In the genomic region with DNA sequence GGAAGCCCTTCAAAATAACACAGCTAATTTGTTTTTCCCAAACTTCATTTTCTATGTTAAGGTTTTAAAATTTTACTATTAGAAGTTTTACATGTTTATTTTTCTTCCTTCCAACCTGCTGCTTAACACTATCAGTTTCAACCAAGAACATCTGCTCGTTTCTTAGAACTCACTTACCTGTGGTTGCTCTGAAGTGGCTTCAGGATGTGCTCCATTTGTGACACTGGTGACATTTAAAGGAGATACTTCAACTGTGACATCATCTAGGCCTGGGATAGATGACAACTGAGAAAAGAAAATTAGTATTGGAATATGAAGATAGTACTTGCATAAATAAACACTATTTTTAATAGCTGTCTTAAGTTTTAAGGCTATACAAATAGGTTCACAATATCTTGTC, we compare ENCODE assay signal across 10 cellular contexts. TPM values are rescaled to one million over a fixed set of nuclear protein-coding genes. Genes with fewer than 3 reads are reported as not detected.
DNase-seq lines count a peak whose midpoint lies in the region; ATAC-seq, FAIRE-seq and TF ChIP-seq lines count a peak whose summit lies in the region.
"Had no signal": no experiment of that assay in that cellular context is flagged by ENCODE, and none has a peak within 500 bp of the region (broad histone marks: within the 10 kb centered on the region; RNA-seq: fewer than 3 reads in every experiment).

No MANE protein-coding gene starts in this region.

- peaks cover 0 to 21% (median 0%) of the 10 kb centered on the region in 3 donors for H3K36me3 ChIP-seq in pancreas
- H3K36me3 ChIP-seq in gastroesophageal sphincter = peaks cover 0 to 88% of the 10 kb centered on the region in 2 donors

- no peak for TF ChIP-seq CTCF in pancreas (IDR thresholded peaks at IDR 0.05)
- TF ChIP-seq CTCF in natural killer cell (IDR thresholded peaks at IDR 0.05) = no peak
- no peak for TF ChIP-seq CTCF in gastroesophageal sphincter (IDR thresholded peaks at IDR 0.05)

- peak overlapping the region; percentile 68 for H3K4me3 Mint-ChIP-seq in T-helper 1 cell treated with Interleukin-12 subunit alpha and Interleukin-12 subunit beta and Interleukin-4 antibody, amounts not matched to agents 30 μg/mL and 1 μg/mL, for 36 hours
- H3K4me3 Mint-ChIP-seq in natural killer cell = no peak overlapping the region
- H3K4me3 Mint-ChIP-seq: central memory CD8-positive, alpha-beta T cell had no signal

- DNase-seq in GM12891 (ENCODE audit: insufficient read length, low spot score) (no peak), pancreas (no peak), natural killer cell (no peak), substantia nigra (lab: John Stamatoyannopoulos, UW) (no peak)
- DNase-seq: NCI-H1092 treated with DMSO at 0.1 percent for 48 hours had no signal

- no peaks in the 10 kb centered on the region for H3K9me3 Mint-ChIP-seq in T-helper 1 cell treated with Interleukin-12 subunit alpha and Interleukin-12 subunit beta and Interleukin-4 antibody, amounts not matched to agents 30 μg/mL and 1 μg/mL, for 36 hours
- no peaks in the 10 kb centered on the region for H3K9me3 Mint-ChIP-seq in natural killer cell
- H3K9me3 Mint-ChIP-seq: central memory CD8-positive, alpha-beta T cell had no signal

- H3K36me3 Mint-ChIP-seq in T-helper 1 cell treated with Interleukin-12 subunit alpha and Interleukin-12 subunit beta and Interleukin-4 antibody, amounts not matched to agents 30 μg/mL and 1 μg/mL, for 36 hours (ENCODE audit: low read depth) = peaks cover 18% of the 10 kb centered on the region
- H3K36me3 Mint-ChIP-seq in natural killer cell = no peaks in the 10 kb centered on the region

- H3K4me3 ChIP-seq in pancreas (no peak overlapping the region), gastroesophageal sphincter (no peak overlapping the region)

- intact Hi-C loops in pancreas (cut with DNase I) (no loop called here), natural killer cell (cut with micrococcal nuclease) (no loop called here)

- TF ChIP-seq POLR2A in GM12891 (IDR thresholded peaks at IDR 0.05; ENCODE audit: low read depth, low read length) = no peak
- no peak for TF ChIP-seq POLR2A in gastroesophageal sphincter (IDR thresholded peaks at IDR 0.05)

- 86 to 87% methylated on average over 1 of the region's 1 CpG for WGBS in pancreas, 2 donors
- 89 to 100% methylated on average over 1 of the region's 1 CpG for WGBS in gastroesophageal sphincter (ENCODE audit: low coverage in 1 of 2), 2 donors

- peak; percentile 84 for ATAC-seq in GM19324 (IDR thresholded peaks at IDR 0.05; ENCODE audit: low FRiP score, unreplicated experiment)
- peak; percentile 95 for ATAC-seq in HG02870 (IDR thresholded peaks at IDR 0.05; ENCODE audit: unreplicated experiment)
- no peak for ATAC-seq in pancreas
- ATAC-seq in natural killer cell = no peak
- no peak for ATAC-seq in gastroesophageal sphincter

- no peaks in the 10 kb centered on the region for H3K4me1 ChIP-seq in pancreas
- H3K4me1 ChIP-seq in gastroesophageal sphincter = no peaks in the 10 kb centered on the region

- H3K4me1 Mint-ChIP-seq in T-helper 1 cell treated with Interleukin-12 subunit alpha and Interleukin-12 subunit beta and Interleukin-4 antibody, amounts not matched to agents 30 μg/mL and 1 μg/mL, for 36 hours (ENCODE audit: low read depth) = peaks cover 14% of the 10 kb centered on the region
- no peaks in the 10 kb centered on the region for H3K4me1 Mint-ChIP-seq in natural killer cell
- H3K4me1 Mint-ChIP-seq: central memory CD8-positive, alpha-beta T cell had no signal

- FAIRE-seq in GM12891 (lab: Jason Lieb, UNC) (peak; percentile 74), pancreas (lab: Jason Lieb, UNC) (no peak)

- H3K9me3 ChIP-seq in pancreas (no peaks in the 10 kb centered on the region), gastroesophageal sphincter (no peaks in the 10 kb centered on the region)

- no peak for TF ChIP-seq EP300 in gastroesophageal sphincter (IDR thresholded peaks at IDR 0.05)

- no peaks in the 10 kb centered on the region for H3K27me3 Mint-ChIP-seq in T-helper 1 cell treated with Interleukin-12 subunit alpha and Interleukin-12 subunit beta and Interleukin-4 antibody, amounts not matched to agents 30 μg/mL and 1 μg/mL, for 36 hours (ENCODE audit: low read depth)
- no peaks in the 10 kb centered on the region for H3K27me3 Mint-ChIP-seq in natural killer cell (ENCODE audit: low read depth in 2 of 2)
- H3K27me3 Mint-ChIP-seq: central memory CD8-positive, alpha-beta T cell had no signal

- H3K27me3 ChIP-seq in pancreas = no peaks in the 10 kb centered on the region
- H3K27me3 ChIP-seq in gastroesophageal sphincter = no peaks in the 10 kb centered on the region

- no peak overlapping the region for H3K27ac ChIP-seq in pancreas
- no peak overlapping the region for H3K27ac ChIP-seq in gastroesophageal sphincter
- no peak overlapping the region for H3K27ac ChIP-seq in substantia nigra (ENCODE audit: low read depth, low read length, poor library complexity, severe bottlenecking)

- H3K27ac Mint-ChIP-seq in T-helper 1 cell treated with Interleukin-12 subunit alpha and Interleukin-12 subunit beta and Interleukin-4 antibody, amounts not matched to agents 30 μg/mL and 1 μg/mL, for 36 hours = peak overlapping the region; percentile 80
- no peak overlapping the region for H3K27ac Mint-ChIP-seq in natural killer cell

TF ChIP-seq in GM12891, 5 proteins besides CTCF, POLR2A, EP300 and RAD21:
- TF ChIP-seq TAF1 (IDR thresholded peaks at IDR 0.05; ENCODE audit: low read depth, low read length) = no peak
- TF ChIP-seq SPI1 (IDR thresholded peaks at IDR 0.05; ENCODE audit: low read depth, low read length) = no peak
- no peak for TF ChIP-seq PAX5 (IDR thresholded peaks at IDR 0.05; ENCODE audit: insufficient read depth, low read length, severe bottlenecking)
- TF ChIP-seq POU2F2 (IDR thresholded peaks at IDR 0.05; ENCODE audit: low read depth, low read length) = no peak
- no peak for TF ChIP-seq POLR2AphosphoS5 (IDR thresholded peaks at IDR 0.05; ENCODE audit: low read depth, low read length)

RNA-seq across cellular contexts. Expression of gene WASHC3, which starts 17.9 kb away (rescaled TPM):
- polyA plus RNA-seq in GM12891 (2012; ENCODE audit: low read depth, missing spikeins) = 32.4 TPM
- total RNA-seq in pancreas = 10 to 100 TPM in 5 of 6 donors, 1 to 10 TPM in 1; 5.1 to 15.6 (median 12.8) TPM
- 10 to 100 TPM; 15.5 to 29.0 TPM for polyA plus RNA-seq in pancreas
- total RNA-seq in natural killer cell = 10 to 100 TPM; 34.6 to 43.2 (median 41.4) TPM
- total RNA-seq in gastroesophageal sphincter = 100 to 1,000 TPM in 1 of 4 donors, 10 to 100 TPM in 3; 80.4 to 106 (median 87.1) TPM

Comparison
In these comparisons a context has a peak if more than half of its experiments do, and no peak if none do; other contexts are left out.
1. ATAC-seq: peak in GM19324 (single experiment) and HG02870 (single experiment); none in pancreas (0 of 4), natural killer cell (0 of 3) and gastroesophageal sphincter (single experiment).